In the genomic region with DNA sequence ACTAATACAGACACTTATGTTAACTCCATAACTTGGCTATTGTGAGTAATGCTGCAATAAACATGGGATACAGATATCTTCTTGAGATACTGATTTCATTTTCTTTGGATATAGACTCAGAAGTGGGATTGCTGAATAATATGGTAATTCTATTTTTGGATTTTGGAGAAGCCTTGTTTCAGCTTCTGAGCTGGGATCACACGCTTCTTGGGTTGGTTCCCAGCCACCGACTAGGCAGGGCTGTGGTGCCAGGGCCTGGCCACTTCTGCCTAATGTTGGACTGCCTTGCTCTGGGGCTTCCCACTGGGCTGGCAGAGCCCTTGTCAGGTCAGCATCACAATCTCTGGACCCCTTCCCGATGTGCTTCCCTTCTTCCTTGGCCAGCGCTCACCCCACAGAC, we compare ENCODE assay signal across 15 cellular contexts. TPM values are rescaled to one million over a fixed set of nuclear protein-coding genes. Genes with fewer than 3 reads are reported as not detected.
DNase-seq lines count a peak whose midpoint lies in the region; ATAC-seq and TF ChIP-seq lines count a peak whose summit lies in the region.
"Had no signal": no experiment of that assay in that cellular context is flagged by ENCODE, and none has a peak within 500 bp of the region (broad histone marks: within the 10 kb centered on the region; RNA-seq: fewer than 3 reads in every experiment).

No MANE protein-coding gene starts in this region.

- no peak overlapping the region for H2AFZ ChIP-seq in fibroblast of lung (ENCODE audit: low read length)

- 43 to 47% methylated on average over 4 of the region's 4 CpGs for WGBS in testis, 2 donors

- H3K4me3 ChIP-seq in fibroblast of lung (replicated peaks in 1 of 4; ENCODE audit: control extremely low read depth in 1 of 4, insufficient read depth in 1 of 4, low read depth in 3 of 4, low read length in 4 of 4) (no peak overlapping the region), testis (no peak overlapping the region)

- no peak for TF ChIP-seq POLR2A in testis (IDR thresholded peaks at IDR 0.05)

- no peaks in the 10 kb centered on the region for H3K79me2 ChIP-seq in fibroblast of lung (ENCODE audit: control insufficient read depth, insufficient read depth, low read length)

- no peak overlapping the region for H3K9ac ChIP-seq in fibroblast of lung (ENCODE audit: insufficient read depth, low read length)

- H3K4me2 ChIP-seq in fibroblast of lung (ENCODE audit: extremely low read depth, insufficient read depth, low read length) = no peak overlapping the region

- H3K27me3 ChIP-seq in fibroblast of lung (ENCODE audit: control insufficient read depth, insufficient read depth, low read length) (no peaks in the 10 kb centered on the region), testis (no peaks in the 10 kb centered on the region)

- no peaks in the 10 kb centered on the region for H4K20me1 ChIP-seq in fibroblast of lung (ENCODE audit: control insufficient read depth, extremely low read depth, insufficient read depth, low read length)

- intact Hi-C loops in testis (cut with DNase I; ENCODE audit: low total_unique reads) = no loop called here

- H3K36me3 ChIP-seq in fibroblast of lung (ENCODE audit: control insufficient read depth, insufficient read depth, low read length) (no peaks in the 10 kb centered on the region), testis (ENCODE audit: low read depth, missing control alignments) (no peaks in the 10 kb centered on the region)

- H3K9me3 Mint-ChIP-seq in activated T-cell treated with anti-CD3 and anti-CD28 coated beads, Interleukin-2, amount 50 U/mL, for 4 hours = peaks cover 4% of the 10 kb centered on the region
- H3K9me3 Mint-ChIP-seq: activated CD8-positive, alpha-beta T cell treated with anti-CD3 and anti-CD28 coated beads for 36 hours; activated naive CD4-positive, alpha-beta T cell treated with anti-CD3 and anti-CD28 coated beads for 36 hours; natural killer cell treated with Interleukin-12 subunit alpha and Interleukin-12 subunit beta and Interleukin-15 and Interleukin-18, amount 100 ng/mL, for 72 hours had no signal

- no peaks in the 10 kb centered on the region for H3K36me3 Mint-ChIP-seq in activated T-cell treated with anti-CD3 and anti-CD28 coated beads, Interleukin-2, amount 50 U/mL, for 4 hours (ENCODE audit: insufficient read depth)
- H3K36me3 Mint-ChIP-seq: natural killer cell treated with Interleukin-12 subunit alpha and Interleukin-12 subunit beta and Interleukin-15 and Interleukin-18, amount 100 ng/mL, for 72 hours had no signal

- peaks cover 4% of the 10 kb centered on the region for H3K4me1 ChIP-seq in fibroblast of lung (ENCODE audit: control insufficient read depth, extremely low read depth, insufficient read depth, low read length)
- peaks cover 23% of the 10 kb centered on the region for H3K4me1 ChIP-seq in testis

- peaks cover 9% of the 10 kb centered on the region for H3K4me1 Mint-ChIP-seq in activated T-cell treated with anti-CD3 and anti-CD28 coated beads, Interleukin-2, amount 50 U/mL, for 4 hours (ENCODE audit: low read depth)

- H3K4me3 Mint-ChIP-seq in activated T-cell treated with anti-CD3 and anti-CD28 coated beads, Interleukin-2, amount 50 U/mL, for 4 hours = no peak overlapping the region
- H3K4me3 Mint-ChIP-seq: activated CD8-positive, alpha-beta T cell treated with anti-CD3 and anti-CD28 coated beads for 36 hours; activated naive CD4-positive, alpha-beta T cell treated with anti-CD3 and anti-CD28 coated beads for 36 hours; natural killer cell treated with Interleukin-12 subunit alpha and Interleukin-12 subunit beta and Interleukin-15 and Interleukin-18, amount 100 ng/mL, for 72 hours had no signal

- no peak for ATAC-seq in GM19035 (IDR thresholded peaks at IDR 0.05; ENCODE audit: unreplicated experiment)
- ATAC-seq in activated T-cell treated with anti-CD3 and anti-CD28 coated beads, Interleukin-2, amount 50 U/mL, for 4 hours = no peak
- ATAC-seq: activated CD8-positive, alpha-beta T cell treated with anti-CD3 and anti-CD28 coated beads for 36 hours; natural killer cell treated with Interleukin-12 subunit alpha and Interleukin-12 subunit beta and Interleukin-15 and Interleukin-18, amount 100 ng/mL, for 72 hours had no signal

- peak overlapping the region; percentile 52 for H3K27ac ChIP-seq in fibroblast of lung (ENCODE audit: insufficient read depth, low read length)
- H3K27ac ChIP-seq in testis = peak overlapping the region in 1 of 2 donors; percentile 64

- H3K27me3 Mint-ChIP-seq in activated T-cell treated with anti-CD3 and anti-CD28 coated beads, Interleukin-2, amount 50 U/mL, for 4 hours (ENCODE audit: low read depth) = no peaks in the 10 kb centered on the region
- H3K27me3 Mint-ChIP-seq: activated CD8-positive, alpha-beta T cell treated with anti-CD3 and anti-CD28 coated beads for 36 hours had no signal

- no peaks in the 10 kb centered on the region for H3K9me3 ChIP-seq in fibroblast of lung (ENCODE audit: control insufficient read depth, insufficient read depth, low read depth, low read length)
- H3K9me3 ChIP-seq in testis = no peaks in the 10 kb centered on the region

- TF ChIP-seq CTCF in fibroblast of lung (conservative IDR thresholded peaks at IDR 0.05 in 1 of 2, IDR thresholded peaks at IDR 0.05 in 1 of 2; ENCODE audit: low read depth in 1 of 2, low read length in 2 of 2) (no peak), testis (IDR thresholded peaks at IDR 0.05) (no peak)

- DNase-seq in NCI-H446 (lab: John Stamatoyannopoulos, UW) (peak; percentile 78 to 93), fibroblast of lung (ENCODE audit: low read depth in 2 of 2) (peak; percentile 48 to 71), midbrain (lab: John Stamatoyannopoulos, UW) (peak; percentile 54), testis (peak; percentile 48), NCI-H2107 treated with DMSO at 0.1 percent for 48 hours (lab: John Stamatoyannopoulos, UW; ENCODE audit: unreplicated experiment) (no peak)
- no peak for DNase-seq in stimulated activated naive CD4-positive, alpha-beta T cell treated with Interleukin-2 at 50 U/mL for 16 hours (lab: John Stamatoyannopoulos, UW)
- DNase-seq in activated T-cell treated with anti-CD3 and anti-CD28 coated beads, Interleukin-2, amount 50 U/mL, for 4 hours = no peak
- DNase-seq: activated CD8-positive, alpha-beta T cell treated with anti-CD3 and anti-CD28 coated beads for 36 hours; activated naive CD4-positive, alpha-beta T cell treated with anti-CD3 and anti-CD28 coated beads for 36 hours; DMS53; effector memory CD4-positive, alpha-beta T cell; NCI-H1436; T-helper 2 cell had no signal

RNA-seq across cellular contexts. Expression of a gene that starts 14.0 kb away (rescaled TPM):
- 0.51 and 0.99 TPM in 2 replicates for total RNA-seq in fibroblast of lung
- polyA plus RNA-seq in fibroblast of lung = 0.20 and 0.94 TPM in 2 replicates
- 0.10 and 0.53 TPM in 2 replicates for polyA plus RNA-seq in fibroblast of lung (2012)
- polyA minus RNA-seq in fibroblast of lung (ENCODE audit: low replicate concordance) = not detected in 2 replicates
- under 1 TPM; 0.47 to 0.62 TPM for total RNA-seq in testis
- polyA plus RNA-seq in testis (ENCODE audit: insufficient read depth, low read depth, low replicate concordance) = 0.42 TPM
- not detected for total RNA-seq in activated T-cell treated with anti-CD3 and anti-CD28 coated beads, Interleukin-2, amount 50 U/mL, for 4 hours
- total RNA-seq: activated CD8-positive, alpha-beta T cell treated with anti-CD3 and anti-CD28 coated beads for 36 hours; activated naive CD4-positive, alpha-beta T cell treated with anti-CD3 and anti-CD28 coated beads for 36 hours; natural killer cell treated with Interleukin-12 subunit alpha and Interleukin-12 subunit beta and Interleukin-15 and Interleukin-18, amount 100 ng/mL, for 72 hours had no signal

RNA-seq across cellular contexts. Expression of a gene that starts 28.8 kb away (rescaled TPM):
- 13.4 and 23.0 TPM in 2 replicates for total RNA-seq in fibroblast of lung
- 7.5 and 7.6 TPM in 2 replicates for polyA plus RNA-seq in fibroblast of lung
- polyA plus RNA-seq in fibroblast of lung (2012) = 26.9 and 30.2 TPM in 2 replicates
- 120 and 132 TPM in 2 replicates for polyA minus RNA-seq in fibroblast of lung (ENCODE audit: low replicate concordance)
- total RNA-seq in testis = 100 to 1,000 TPM; 158 to 162 TPM
- polyA plus RNA-seq in testis (ENCODE audit: insufficient read depth, low read depth, low replicate concordance) = 59.5 TPM
- total RNA-seq in activated T-cell treated with anti-CD3 and anti-CD28 coated beads, Interleukin-2, amount 50 U/mL, for 4 hours = 10 to 100 TPM; 35.3 to 42.2 (median 38.2) TPM

Comparison
In these comparisons a context has a peak if more than half of its experiments do, and no peak if none do; other contexts are left out.
1. DNase-seq: peak in NCI-H446 (2 of 2), fibroblast of lung (2 of 2), midbrain (single experiment) and testis (single experiment); none in NCI-H2107 treated with DMSO at 0.1 percent for 48 hours (single experiment), stimulated activated naive CD4-positive, alpha-beta T cell treated with Interleukin-2 at 50 U/mL for 16 hours (single experiment) and activated T-cell treated with anti-CD3 and anti-CD28 coated beads, Interleukin-2, amount 50 U/mL, for 4 hours (single experiment).